In genomic region chr16:27326251-27326650, GRCh38 we compare ENCODE assay signal across 10 cellular contexts. TPM values are rescaled to one million over a fixed set of nuclear protein-coding genes. Genes with fewer than 3 reads are reported as not detected.
A peak's percentile ranks its signal among the peaks of the same experiment; 100 is the strongest.
DNase-seq lines count a peak whose midpoint lies in the region; ATAC-seq and TF ChIP-seq lines count a peak whose summit lies in the region.
"Had no signal": no experiment of that assay in that cellular context is flagged by ENCODE, and none has a peak within 500 bp of the region (broad histone marks: within the 10 kb centered on the region; RNA-seq: fewer than 3 reads in every experiment).

No MANE protein-coding gene starts in this region.

- H3K27ac ChIP-seq in SK-N-SH (ENCODE audit: low read depth in 2 of 2, low read length in 1 of 2), result peak overlapping the region in 1 of 2 experiments; percentile 82; a peak in 1 of 4 replicates
- H3K27ac ChIP-seq in left lung, result peak overlapping the region; percentile 86 to 100
- H3K27ac ChIP-seq in subcutaneous abdominal adipose tissue (ENCODE audit: low read depth, low read length), result peak overlapping the region; percentile 88
- H3K27ac ChIP-seq: 22Rv1 had no signal

- H3K27me3 Mint-ChIP-seq in activated naive CD8-positive, alpha-beta T cell treated with anti-CD3 and anti-CD28 coated beads, Interleukin-2, amount 10 ng/mL, durations not matched to agents 7 days and 5 days, result no peaks in the 10 kb centered on the region

- peak overlapping the region; percentile 53; the same call in 1 of the 2 replicates for H3K4me2 ChIP-seq in SK-N-SH

- peaks cover 0 to 17% of the 10 kb centered on the region in 2 experiments; a peak in 3 of 4 replicates for H3K4me1 ChIP-seq in SK-N-SH (ENCODE audit: control insufficient read depth in 1 of 2, insufficient read depth in 2 of 2, low read depth in 1 of 2, low read length in 1 of 2)
- peaks cover 46 to 100% of the 10 kb centered on the region in 2 donors for H3K4me1 ChIP-seq in left lung
- H3K4me1 ChIP-seq in subcutaneous abdominal adipose tissue (ENCODE audit: control insufficient read depth in 5 of 5, insufficient read depth in 5 of 5, low read length in 5 of 5), result peaks cover 14 to 54% (median 34%) of the 10 kb centered on the region in 5 donors
- no peaks in the 10 kb centered on the region for H3K4me1 ChIP-seq in HAP-1

- in situ Hi-C loops in HAP-1 (cut with MboI; ENCODE audit: low sequenced_read_pairs), result no loop called here

- TF ChIP-seq EP300 in SK-N-SH (IDR thresholded peaks at IDR 0.05; ENCODE audit: borderline replicate concordance in 1 of 2, low read depth in 1 of 2, low read length in 1 of 2), result no peak

- H3K36me3 Mint-ChIP-seq in activated naive CD8-positive, alpha-beta T cell treated with anti-CD3 and anti-CD28 coated beads, Interleukin-2, amount 10 ng/mL, durations not matched to agents 7 days and 5 days, result peaks cover 59% of the 10 kb centered on the region

- H4K20me1 ChIP-seq in SK-N-SH (ENCODE audit: insufficient read depth), result 0 out of 2 replicates have a peak, but pooled peaks cover 2% of the 10 kb centered on the region

- peak overlapping the region; percentile 87 for H3K27ac Mint-ChIP-seq in activated naive CD8-positive, alpha-beta T cell treated with anti-CD3 and anti-CD28 coated beads, Interleukin-2, amount 10 ng/mL, durations not matched to agents 7 days and 5 days

- H3K9me3 ChIP-seq in SK-N-SH (no peaks in the 10 kb centered on the region), left lung (no peaks in the 10 kb centered on the region), subcutaneous abdominal adipose tissue (ENCODE audit: control insufficient read depth in 5 of 5, low read length in 5 of 5) (no peaks in the 10 kb centered on the region), HAP-1 (no peaks in the 10 kb centered on the region)

- peaks cover 75% of the 10 kb centered on the region for H3K4me1 Mint-ChIP-seq in activated naive CD8-positive, alpha-beta T cell treated with anti-CD3 and anti-CD28 coated beads, Interleukin-2, amount 10 ng/mL, durations not matched to agents 7 days and 5 days

- H3F3A ChIP-seq in SK-N-SH (replicated peaks; ENCODE audit: insufficient read depth), result peaks cover 7% of the 10 kb centered on the region

- no peaks in the 10 kb centered on the region for H3K9me2 ChIP-seq in SK-N-SH

- peak overlapping the region; percentile 67 for H3K4me3 Mint-ChIP-seq in activated naive CD8-positive, alpha-beta T cell treated with anti-CD3 and anti-CD28 coated beads, Interleukin-2, amount 10 ng/mL, durations not matched to agents 7 days and 5 days

- no peak overlapping the region for H3K4me3 ChIP-seq in SK-N-SH (ENCODE audit: low read depth in 2 of 2, low read length in 1 of 2)
- peak overlapping the region in 1 of 2 donors; percentile 22 for H3K4me3 ChIP-seq in left lung
- no peak overlapping the region for H3K4me3 ChIP-seq in subcutaneous abdominal adipose tissue (ENCODE audit: low read depth in 1 of 5, low read length in 5 of 5)
- no peak overlapping the region for H3K4me3 ChIP-seq in HAP-1

- H3K27me3 ChIP-seq in SK-N-SH (ENCODE audit: insufficient read depth) (no peaks in the 10 kb centered on the region), left lung (no peaks in the 10 kb centered on the region), subcutaneous abdominal adipose tissue (ENCODE audit: control insufficient read depth in 5 of 5, insufficient read depth in 4 of 5, low read length in 5 of 5) (no peaks in the 10 kb centered on the region), HAP-1 (ENCODE audit: low read depth) (no peaks in the 10 kb centered on the region)

- no peaks in the 10 kb centered on the region for H3K9me3 Mint-ChIP-seq in activated naive CD8-positive, alpha-beta T cell treated with anti-CD3 and anti-CD28 coated beads, Interleukin-2, amount 10 ng/mL, durations not matched to agents 7 days and 5 days

- DNase-seq in SK-N-SH (no peak), left lung (no peak), HAP-1 (ENCODE audit: low spot score in 2 of 2) (no peak), head of caudate nucleus (no peak)
- no peak for DNase-seq in activated naive CD8-positive, alpha-beta T cell treated with anti-CD3 and anti-CD28 coated beads, Interleukin-2, amount 10 ng/mL, durations not matched to agents 7 days and 5 days
- DNase-seq in activated CD8-positive, alpha-beta memory T cell treated with anti-CD3 and anti-CD28 coated beads, Interleukin-2, amount 50 U/mL, for 4 hours, result no peak
- DNase-seq: NCI-H1105 treated with DMSO at 0.1 percent for 48 hours had no signal

- no peak for TF ChIP-seq RAD21 in SK-N-SH (IDR thresholded peaks at IDR 0.05; ENCODE audit: low read length)

- POLR2A ChIA-PET in SK-N-SH (lab: Yijun Ruan, JAX), result no interaction called here
- POLR2A ChIA-PET in activated naive CD8-positive, alpha-beta T cell treated with anti-CD3 and anti-CD28 coated beads, Interleukin-2, amount 10 ng/mL, durations not matched to agents 7 days and 5 days (lab: Charles Lee), result interaction anchor here (0.5 to 3.2 kb wide), 8 partner anchors 8 to 152 kb away, joined by 3 to 11 read pairs (median 5); partner anchors contain the start of gene KDM8

- H3K9ac ChIP-seq in SK-N-SH (no peak overlapping the region), subcutaneous abdominal adipose tissue (ENCODE audit: low read length in 5 of 5) (peak overlapping the region in 2 of 5 donors; percentile 3 to 51)

- intact Hi-C loops in left lung (cut with DNase I), result no loop called here
- intact Hi-C loops in head of caudate nucleus (cut with DNase I), result no loop called here

- ATAC-seq in SK-N-SH treated with all-trans-retinoic acid at 6 μM for 48 hours, result no peak
- peak; percentile 7 for ATAC-seq in activated naive CD8-positive, alpha-beta T cell treated with anti-CD3 and anti-CD28 coated beads, Interleukin-2, amount 10 ng/mL, durations not matched to agents 7 days and 5 days (ENCODE audit: low read depth)
- ATAC-seq in left lung, result no peak

- H2AFZ ChIP-seq in SK-N-SH (ENCODE audit: low read depth), result no peak overlapping the region

- H3K36me3 ChIP-seq in SK-N-SH (replicated peaks in 1 of 2; ENCODE audit: control insufficient read depth in 1 of 2, insufficient read depth in 2 of 2, low read length in 1 of 2) (peaks cover 0 to 4% of the 10 kb centered on the region in 2 experiments), left lung (peaks cover 0 to 28% of the 10 kb centered on the region in 2 donors), subcutaneous abdominal adipose tissue (ENCODE audit: control insufficient read depth in 5 of 5, insufficient read depth in 5 of 5, low read length in 5 of 5) (peaks cover 0 to 5% (median 0%) of the 10 kb centered on the region in 5 donors), HAP-1 (replicated peaks) (no peaks in the 10 kb centered on the region; the same call in 1 of the 2 replicates)

- CTCF ChIA-PET in SK-N-SH (lab: Yijun Ruan, JAX), result no interaction called here

- peaks cover 91% of the 10 kb centered on the region for H3K79me2 ChIP-seq in SK-N-SH (ENCODE audit: insufficient read depth)

- 91% methylated on average over 6 of the region's 6 CpGs for WGBS in SK-N-SH (ENCODE audit: low lambda C conversion rate)

- no peak for TF ChIP-seq CTCF in SK-N-SH (IDR thresholded peaks at IDR 0.05)
- no peak for TF ChIP-seq CTCF in left lung (IDR thresholded peaks at IDR 0.05)

TF ChIP-seq in SK-N-SH, 30 proteins besides CTCF, POLR2A, EP300 and RAD21 (continues in another document):
- TF ChIP-seq GABPA (IDR thresholded peaks at IDR 0.05; ENCODE audit: low read depth), result no peak
- TF ChIP-seq GATA2 (CRISPR knock-in tag; IDR thresholded peaks at IDR 0.05), result no peak
- TF ChIP-seq FOXJ3 (CRISPR knock-in tag; IDR thresholded peaks at IDR 0.05), result no peak
- TF ChIP-seq JUND (IDR thresholded peaks at IDR 0.05), result no peak
- no peak for TF ChIP-seq RFX5 (IDR thresholded peaks at IDR 0.05; ENCODE audit: low read length)

TF ChIP-seq in SK-N-SH treated with all-trans-retinoic acid at 6 μM for 48 hours, 23 proteins besides CTCF, POLR2A, EP300 and RAD21 (continues in another document):
- TF ChIP-seq OSR1 (CRISPR knock-in tag; IDR thresholded peaks at IDR 0.05), result no peak
- TF ChIP-seq TOX (CRISPR knock-in tag; IDR thresholded peaks at IDR 0.05; ENCODE audit: borderline replicate concordance), result no peak
- no peak for TF ChIP-seq ESRRG (CRISPR knock-in tag; IDR thresholded peaks at IDR 0.05)
- TF ChIP-seq PATZ1 (CRISPR knock-in tag; IDR thresholded peaks at IDR 0.05; ENCODE audit: borderline replicate concordance), result no peak

RNA-seq across cellular contexts. Expression of gene IL4R, which starts 12.5 kb away (rescaled TPM):
- polyA plus RNA-seq in SK-N-SH (2012; rRNA removed), result 16.1 and 16.4 TPM in 2 replicates
- 7.9 and 11.4 TPM in 2 replicates for polyA plus RNA-seq in SK-N-SH (2012; cell fraction: cytosol; rRNA removed)
- 28.8 and 28.9 TPM in 2 replicates for polyA plus RNA-seq in SK-N-SH (2012; cell fraction: nucleus; rRNA removed)
- 100 to 1,000 TPM; 215 TPM for total RNA-seq in activated naive CD8-positive, alpha-beta T cell treated with anti-CD3 and anti-CD28 coated beads, Interleukin-2, amount 10 ng/mL, durations not matched to agents 7 days and 5 days
- total RNA-seq in left lung, result 100 to 1,000 TPM in 1 of 2 donors, 10 to 100 TPM in 1; 80.3 to 133 TPM

RNA-seq across cellular contexts. Expression of gene NSMCE1, which starts 57.7 kb away (rescaled TPM):
- polyA plus RNA-seq in SK-N-SH (2012; rRNA removed), result 37.9 and 39.8 TPM in 2 replicates
- polyA plus RNA-seq in SK-N-SH (2012; cell fraction: cytosol; rRNA removed), result 45.3 and 46.1 TPM in 2 replicates
- polyA plus RNA-seq in SK-N-SH (2012; cell fraction: nucleus; rRNA removed), result 20.5 and 24.4 TPM in 2 replicates
- 10 to 100 TPM; 69.0 to 75.6 TPM for total RNA-seq in activated naive CD8-positive, alpha-beta T cell treated with anti-CD3 and anti-CD28 coated beads, Interleukin-2, amount 10 ng/mL, durations not matched to agents 7 days and 5 days
- total RNA-seq in left lung, result 10 to 100 TPM; 48.6 to 52.7 TPM
